Comparison of ENCODE assay signal across 1 cellular context in genomic region chr20:50187403-50188051, GRCh38.
TF ChIP-seq lines count a peak whose summit lies in the region.

No MANE protein-coding gene starts in this region.

TF ChIP-seq in HepG2, 621 proteins besides CTCF, POLR2A, EP300 and RAD21 (continued from another document and continues in another):
- TF ChIP-seq ZSCAN5A (CRISPR knock-in tag; IDR thresholded peaks at IDR 0.05; ENCODE audit: borderline replicate concordance) (0 out of 2 replicates have a peak, but pooled peaks have one; percentile 17), ZNF749 (CRISPR knock-in tag; IDR thresholded peaks at IDR 0.05; ENCODE audit: borderline replicate concordance) (no peak), PHF21A (CRISPR knock-in tag; IDR thresholded peaks at IDR 0.05) (peak; percentile 73), ZNF724P (CRISPR knock-in tag; IDR thresholded peaks at IDR 0.05; ENCODE audit: borderline replicate concordance) (no peak), PLRG1 (conservative IDR thresholded peaks at IDR 0.05) (no peak), FIP1L1 (IDR thresholded peaks at IDR 0.05; ENCODE audit: borderline replicate concordance, insufficient read depth, low read depth, low read length) (no peak), ZSCAN22 (CRISPR knock-in tag; IDR thresholded peaks at IDR 0.05) (no peak), KDM3A (CRISPR knock-in tag; IDR thresholded peaks at IDR 0.05; ENCODE audit: low read depth) (no peak), TAF15 (IDR thresholded peaks at IDR 0.05; ENCODE audit: low read depth, low read length, poor library complexity, severe bottlenecking) (peak; percentile 97), TOPORS (CRISPR knock-in tag; IDR thresholded peaks at IDR 0.05) (no peak), EZH2 (conservative IDR thresholded peaks at IDR 0.05; ENCODE audit: low read depth, low read length) (no peak), ARID3A (IDR thresholded peaks at IDR 0.05; ENCODE audit: low read depth, low read length) (no peak), MTF2 (CRISPR knock-in tag; IDR thresholded peaks at IDR 0.05; ENCODE audit: borderline replicate concordance) (no peak), E2F1 (CRISPR knock-in tag; IDR thresholded peaks at IDR 0.05) (no peak), MYPOP (CRISPR knock-in tag; IDR thresholded peaks at IDR 0.05) (no peak), ZNF260 (CRISPR knock-in tag; IDR thresholded peaks at IDR 0.05; ENCODE audit: borderline replicate concordance, low read depth) (no peak), MEIS1 (CRISPR knock-in tag; IDR thresholded peaks at IDR 0.05; ENCODE audit: borderline replicate concordance) (peak; percentile 79; the same call in 1 of the 2 replicates), CERS6 (CRISPR knock-in tag; IDR thresholded peaks at IDR 0.05) (peak; percentile 60; the same call in 1 of the 2 replicates), NR2C2 (CRISPR knock-in tag; IDR thresholded peaks at IDR 0.05; ENCODE audit: borderline replicate concordance) (peak; percentile 37; the same call in 1 of the 2 replicates), MIER2 (CRISPR knock-in tag; IDR thresholded peaks at IDR 0.05) (no peak), ZNF264 (CRISPR knock-in tag; IDR thresholded peaks at IDR 0.05) (0 out of 2 replicates have a peak, but pooled peaks have one; percentile 30), ZNF777 (CRISPR knock-in tag; IDR thresholded peaks at IDR 0.05) (no peak), TGIF2 (CRISPR knock-in tag; IDR thresholded peaks at IDR 0.05) (no peak; the same call in none of the 2 replicates), ZSCAN9 (CRISPR knock-in tag; IDR thresholded peaks at IDR 0.05; ENCODE audit: borderline replicate concordance) (no peak), ZNF343 (CRISPR knock-in tag; IDR thresholded peaks at IDR 0.05) (no peak), SP4 (CRISPR knock-in tag; IDR thresholded peaks at IDR 0.05) (peak; percentile 76), ZBTB38 (CRISPR knock-in tag; IDR thresholded peaks at IDR 0.05) (peak; percentile 72), PAXIP1 (CRISPR knock-in tag; conservative IDR thresholded peaks at IDR 0.05) (peak; percentile 71), PRMT3 (CRISPR knock-in tag; IDR thresholded peaks at IDR 0.05; ENCODE audit: borderline replicate concordance, low read depth) (no peak), NR2F2 (IDR thresholded peaks at IDR 0.05; ENCODE audit: borderline replicate concordance, low read depth) (no peak), KLF16 (CRISPR knock-in tag; IDR thresholded peaks at IDR 0.05) (no peak; a peak in 1 of 4 replicates), ZNF234 (CRISPR knock-in tag; conservative IDR thresholded peaks at IDR 0.05) (no peak), MED13 (CRISPR knock-in tag; IDR thresholded peaks at IDR 0.05) (no peak), RBM39 (IDR thresholded peaks at IDR 0.05; ENCODE audit: low read depth, low read length, poor library complexity, severe bottlenecking) (peak; percentile 74), ZMAT3 (CRISPR knock-in tag; conservative IDR thresholded peaks at IDR 0.05) (peak; percentile 69; the same call in 1 of the 2 replicates), XRCC5 (optimal IDR thresholded peaks at IDR 0.05; ENCODE audit: low read length) (no peak), ZNF44 (CRISPR knock-in tag; IDR thresholded peaks at IDR 0.05) (no peak), DMAP1 (CRISPR knock-in tag; IDR thresholded peaks at IDR 0.05) (0 out of 2 replicates have a peak, but pooled peaks have one; percentile 12), ZSCAN21 (CRISPR knock-in tag; IDR thresholded peaks at IDR 0.05; ENCODE audit: borderline replicate concordance) (peak; percentile 72), NFATC3 (CRISPR knock-in tag; IDR thresholded peaks at IDR 0.05) (no peak), MYNN (CRISPR knock-in tag; IDR thresholded peaks at IDR 0.05; ENCODE audit: low read depth) (no peak), ATF3 (CRISPR knock-in tag; IDR thresholded peaks at IDR 0.05) (peak; percentile 96), ZBTB39 (CRISPR knock-in tag; IDR thresholded peaks at IDR 0.05) (no peak), PRDM15 (CRISPR knock-in tag; IDR thresholded peaks at IDR 0.05) (no peak), DMTF1 (CRISPR knock-in tag; IDR thresholded peaks at IDR 0.05) (no peak), ZNF75D (CRISPR knock-in tag; IDR thresholded peaks at IDR 0.05; ENCODE audit: borderline replicate concordance) (no peak), ZNF432 (CRISPR knock-in tag; IDR thresholded peaks at IDR 0.05; ENCODE audit: borderline replicate concordance) (no peak), ZNF160 (CRISPR knock-in tag; IDR thresholded peaks at IDR 0.05) (no peak), HDAC2 (CRISPR knock-in tag; IDR thresholded peaks at IDR 0.05) (peak; percentile 65; the same call in 1 of the 2 replicates)
